In the genomic region with DNA sequence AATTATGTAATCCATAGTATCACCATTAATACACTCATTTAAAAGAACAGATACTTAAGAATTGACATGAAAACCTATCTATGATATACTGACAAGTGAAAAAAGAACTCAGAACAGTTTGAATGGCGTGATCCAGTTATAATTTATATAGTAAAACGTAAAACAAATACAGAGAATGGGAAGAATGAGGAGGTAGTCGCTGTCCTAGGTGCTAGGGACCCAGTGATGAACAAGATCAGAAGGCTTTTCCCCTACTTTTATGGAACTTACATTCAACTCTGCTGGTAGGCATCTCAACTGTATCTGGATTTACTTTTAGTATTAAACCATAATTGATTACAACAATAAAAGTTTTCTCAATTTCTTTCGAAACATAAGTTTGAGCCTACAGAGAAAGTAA, we compare ENCODE assay signal across 29 cellular contexts. TPM values are rescaled to one million over a fixed set of nuclear protein-coding genes. Genes with fewer than 3 reads are reported as not detected.
DNase-seq lines count a peak whose midpoint lies in the region; ATAC-seq, FAIRE-seq and TF ChIP-seq lines count a peak whose summit lies in the region.
"Had no signal": no experiment of that assay in that cellular context is flagged by ENCODE, and none has a peak within 500 bp of the region (broad histone marks: within the 10 kb centered on the region; RNA-seq: fewer than 3 reads in every experiment).

No MANE protein-coding gene starts in this region.

- H3K4me3 Mint-ChIP-seq in endodermal cell, result no peak overlapping the region
- H3K4me3 Mint-ChIP-seq: activated naive CD8-positive, alpha-beta T cell treated with anti-CD3 and anti-CD28 coated beads, Interleukin-2, amount 50 U/mL, for 24 hours; activated T-cell treated with anti-CD3 and anti-CD28 coated beads, Interleukin-2, amount 50 U/mL, for 4 hours; CD14-positive monocyte; HFFc6; naive B cell had no signal

- H3K4me1 Mint-ChIP-seq in endodermal cell, result peaks cover 20% of the 10 kb centered on the region

- TF ChIP-seq RAD21 in liver (IDR thresholded peaks at IDR 0.05), result no peak

- no peak overlapping the region for H3K27ac Mint-ChIP-seq in endodermal cell
- H3K27ac Mint-ChIP-seq: activated naive CD8-positive, alpha-beta T cell treated with anti-CD3 and anti-CD28 coated beads, Interleukin-2, amount 50 U/mL, for 24 hours; CD14-positive monocyte; HFFc6; progenitor cell of endocrine pancreas had no signal

- H3K27me3 Mint-ChIP-seq in endodermal cell (ENCODE audit: insufficient read depth), result no peaks in the 10 kb centered on the region
- H3K27me3 Mint-ChIP-seq: activated naive CD8-positive, alpha-beta T cell treated with anti-CD3 and anti-CD28 coated beads, Interleukin-2, amount 50 U/mL, for 24 hours; naive B cell; progenitor cell of endocrine pancreas had no signal

- H3K9me3 ChIP-seq in endodermal cell (ENCODE audit: control insufficient read depth, low read length) (no peaks in the 10 kb centered on the region), liver (ENCODE audit: control insufficient read depth in 4 of 4, low read length in 3 of 4) (no peaks in the 10 kb centered on the region), mucosa of descending colon (no peaks in the 10 kb centered on the region)
- H3K9me3 ChIP-seq: body of pancreas, gastrocnemius medialis, suprapubic skin had no signal

- H3K4me1 ChIP-seq in endodermal cell (ENCODE audit: control insufficient read depth, insufficient read depth, low read length) (no peaks in the 10 kb centered on the region), liver (ENCODE audit: control insufficient read depth in 4 of 4, insufficient read depth in 4 of 4, low read length in 3 of 4) (peaks cover 0 to 4% (median 2%) of the 10 kb centered on the region in 4 donors), mucosa of descending colon (ENCODE audit: low read depth) (no peaks in the 10 kb centered on the region)

- intact Hi-C loops in mucosa of descending colon (cut with DNase I, micrococcal nuclease), result no loop called here

- DNase-seq in GM19239 (ENCODE audit: insufficient read length, low spot score) (no peak), LNCaP clone FGC (ENCODE audit: low read depth) (peak; percentile 33), endodermal cell (peak; percentile 62), mucosa of descending colon (no peak), HPDE6-E6E7 (ENCODE audit: extremely low spot score) (no peak)
- no peak for DNase-seq in stimulated activated CD4-positive, alpha-beta T cell treated with anti-CD3 and anti-CD28 coated beads, Interleukin-1b, Interleukin-23, amount 100 ng/mL, for 48 hours
- no peak for DNase-seq in activated CD8-positive, alpha-beta memory T cell treated with anti-CD3 and anti-CD28 coated beads, Interleukin-2, amount 50 U/mL, for 4 hours
- DNase-seq: activated CD4-positive, alpha-beta T cell treated with anti-CD3 and anti-CD28 coated beads for 48 hours; activated naive CD8-positive, alpha-beta T cell treated with anti-CD3 and anti-CD28 coated beads, Interleukin-2, amount 50 U/mL, for 24 hours; activated T-cell treated with anti-CD3 and anti-CD28 coated beads, Interleukin-2, amount 50 U/mL, for 4 hours; body of pancreas; DMS79; gastrocnemius medialis; HFFc6; left cardiac atrium; naive B cell; NCI-H2029; NCI-H226; NCI-H774; OCI-M1; Right ventricle myocardium superior; stimulated activated naive CD4-positive, alpha-beta T cell had no signal

- H3K27me3 ChIP-seq in endodermal cell (ENCODE audit: control insufficient read depth, insufficient read depth, low read length, poor library complexity, severe bottlenecking) (no peaks in the 10 kb centered on the region), liver (ENCODE audit: control insufficient read depth in 4 of 4, insufficient read depth in 4 of 4, low read length in 3 of 4) (no peaks in the 10 kb centered on the region)
- H3K27me3 ChIP-seq: body of pancreas, gastrocnemius medialis, suprapubic skin had no signal

- H3K27ac ChIP-seq in endodermal cell (ENCODE audit: low read depth, low read length) (no peak overlapping the region), liver (ENCODE audit: low read depth in 1 of 2, low read length in 2 of 2) (no peak overlapping the region)
- H3K27ac ChIP-seq: body of pancreas, epithelial cell of prostate, gastrocnemius medialis, suprapubic skin, VCaP had no signal

- ATAC-seq in mucosa of descending colon, result no peak
- ATAC-seq: activated naive CD8-positive, alpha-beta T cell treated with anti-CD3 and anti-CD28 coated beads, Interleukin-2, amount 50 U/mL, for 24 hours; activated T-cell treated with anti-CD3 and anti-CD28 coated beads, Interleukin-2, amount 50 U/mL, for 4 hours; body of pancreas; gastrocnemius medialis; left cardiac atrium; sciatic nerve had no signal

- peak; percentile 35 for FAIRE-seq in GM19239 (lab: Jason Lieb, UNC)

- no peak for TF ChIP-seq CTCF in LNCaP clone FGC (IDR thresholded peaks at IDR 0.05; ENCODE audit: control insufficient read depth, extremely low read depth, insufficient read depth)
- no peak for TF ChIP-seq CTCF in endodermal cell (conservative IDR thresholded peaks at IDR 0.05)
- no peak for TF ChIP-seq CTCF in liver (IDR thresholded peaks at IDR 0.05; ENCODE audit: low read depth, low read length, missing input control)
- TF ChIP-seq CTCF in mucosa of descending colon (IDR thresholded peaks at IDR 0.05), result no peak

- H3K9ac ChIP-seq in endodermal cell (ENCODE audit: extremely low read depth, low read length, poor library complexity, severe bottlenecking) (no peak overlapping the region), liver (ENCODE audit: low read depth in 1 of 2, low read length in 2 of 2) (no peak overlapping the region)

- H3K9me3 Mint-ChIP-seq in endodermal cell, result no peaks in the 10 kb centered on the region

- H3K36me3 Mint-ChIP-seq in endodermal cell (ENCODE audit: low read depth), result peaks cover 9% of the 10 kb centered on the region
- H3K36me3 Mint-ChIP-seq: naive B cell had no signal

- H3K4me3 ChIP-seq in LNCaP clone FGC (ENCODE audit: low read depth, low read length) (no peak overlapping the region), endodermal cell (ENCODE audit: low read length) (no peak overlapping the region), liver (ENCODE audit: low read depth in 1 of 3, low read length in 3 of 3) (no peak overlapping the region), mucosa of descending colon (no peak overlapping the region)
- H3K4me3 ChIP-seq: body of pancreas, gastrocnemius medialis, suprapubic skin had no signal

- H3K36me3 ChIP-seq in endodermal cell (ENCODE audit: control insufficient read depth, insufficient read depth, low read length) (peaks cover 13% of the 10 kb centered on the region), liver (ENCODE audit: control insufficient read depth in 4 of 4, insufficient read depth in 3 of 4, low read depth in 1 of 4, low read length in 3 of 4) (no peaks in the 10 kb centered on the region), mucosa of descending colon (ENCODE audit: low read depth) (no peaks in the 10 kb centered on the region)
- H3K36me3 ChIP-seq: gastrocnemius medialis, suprapubic skin had no signal

- WGBS in endodermal cell (ENCODE audit: insufficient coverage in 1 of 2, insufficient read length in 1 of 2), 2 experiments, result 83% methylated on average over 3 of the region's 4 CpGs; no CpG with 5 or more reads in 1 of the 2 experiments
- WGBS in liver, result 90% methylated on average over 4 of the region's 4 CpGs

TF ChIP-seq in liver, 16 proteins besides CTCF, POLR2A, EP300 and RAD21:
- TF ChIP-seq TAF1 (conservative IDR thresholded peaks at IDR 0.05) (no peak), YY1 (IDR thresholded peaks at IDR 0.05) (no peak)
- TF ChIP-seq, protein P1, sequence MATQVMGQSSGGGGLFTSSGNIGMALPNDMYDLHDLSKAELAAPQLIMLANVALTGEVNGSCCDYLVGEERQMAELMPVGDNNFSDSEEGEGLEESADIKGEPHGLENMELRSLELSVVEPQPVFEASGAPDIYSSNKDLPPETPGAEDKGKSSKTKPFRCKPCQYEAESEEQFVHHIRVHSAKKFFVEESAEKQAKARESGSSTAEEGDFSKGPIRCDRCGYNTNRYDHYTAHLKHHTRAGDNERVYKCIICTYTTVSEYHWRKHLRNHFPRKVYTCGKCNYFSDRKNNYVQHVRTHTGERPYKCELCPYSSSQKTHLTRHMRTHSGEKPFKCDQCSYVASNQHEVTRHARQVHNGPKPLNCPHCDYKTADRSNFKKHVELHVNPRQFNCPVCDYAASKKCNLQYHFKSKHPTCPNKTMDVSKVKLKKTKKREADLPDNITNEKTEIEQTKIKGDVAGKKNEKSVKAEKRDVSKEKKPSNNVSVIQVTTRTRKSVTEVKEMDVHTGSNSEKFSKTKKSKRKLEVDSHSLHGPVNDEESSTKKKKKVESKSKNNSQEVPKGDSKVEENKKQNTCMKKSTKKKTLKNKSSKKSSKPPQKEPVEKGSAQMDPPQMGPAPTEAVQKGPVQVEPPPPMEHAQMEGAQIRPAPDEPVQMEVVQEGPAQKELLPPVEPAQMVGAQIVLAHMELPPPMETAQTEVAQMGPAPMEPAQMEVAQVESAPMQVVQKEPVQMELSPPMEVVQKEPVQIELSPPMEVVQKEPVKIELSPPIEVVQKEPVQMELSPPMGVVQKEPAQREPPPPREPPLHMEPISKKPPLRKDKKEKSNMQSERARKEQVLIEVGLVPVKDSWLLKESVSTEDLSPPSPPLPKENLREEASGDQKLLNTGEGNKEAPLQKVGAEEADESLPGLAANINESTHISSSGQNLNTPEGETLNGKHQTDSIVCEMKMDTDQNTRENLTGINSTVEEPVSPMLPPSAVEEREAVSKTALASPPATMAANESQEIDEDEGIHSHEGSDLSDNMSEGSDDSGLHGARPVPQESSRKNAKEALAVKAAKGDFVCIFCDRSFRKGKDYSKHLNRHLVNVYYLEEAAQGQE (IDR thresholded peaks at IDR 0.05), result peak; percentile 86

RNA-seq across cellular contexts. Expression of a gene that starts 31.8 kb away (rescaled TPM):
- total RNA-seq in endodermal cell (10 to 100 TPM; 57.3 to 59.8 TPM), liver (10 to 100 TPM; 20.7 to 20.8 TPM), mucosa of descending colon (10 to 100 TPM; 40.1 to 41.9 (median 41.0) TPM)
- polyA plus RNA-seq in endodermal cell (2013, experiment 1 of 2), result 53.6 TPM
- 47.3 TPM for polyA plus RNA-seq in endodermal cell (2013, experiment 2 of 2)
- polyA plus RNA-seq in liver, result 10 to 100 TPM; 10.5 to 16.3 TPM

Comparison
In these comparisons a context has a peak if more than half of its experiments do, and no peak if none do; other contexts are left out.
1. DNase-seq: peak in LNCaP clone FGC (single experiment) and endodermal cell (single experiment); none in GM19239 (single experiment), stimulated activated CD4-positive, alpha-beta T cell treated with anti-CD3 and anti-CD28 coated beads, Interleukin-1b, Interleukin-23, amount 100 ng/mL, for 48 hours (single experiment), mucosa of descending colon (0 of 3), activated CD8-positive, alpha-beta memory T cell treated with anti-CD3 and anti-CD28 coated beads, Interleukin-2, amount 50 U/mL, for 4 hours (single experiment) and HPDE6-E6E7 (single experiment).